ENCODE assay signal across 20 cellular contexts in the genomic region with DNA sequence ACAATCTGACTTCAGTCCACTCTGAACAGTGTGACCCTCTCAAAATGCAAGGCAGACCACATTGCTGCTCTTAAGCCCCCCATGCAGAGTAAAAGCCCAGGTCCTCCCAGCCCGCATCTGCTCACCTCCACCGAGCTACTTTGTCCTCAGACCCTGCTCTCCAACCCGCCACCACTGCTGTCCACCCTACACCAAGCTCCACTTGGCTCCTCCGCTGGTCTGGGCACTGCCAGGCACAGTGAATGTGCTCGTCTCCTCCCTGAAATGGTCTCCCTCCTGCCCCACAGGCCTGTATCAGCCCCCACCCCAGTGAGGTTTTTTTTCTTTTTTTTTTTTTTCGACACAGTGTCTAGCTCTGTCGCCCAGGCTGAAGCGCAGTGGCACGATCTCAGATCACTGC.
DNase-seq lines count a peak whose midpoint lies in the region; ATAC-seq and TF ChIP-seq lines count a peak whose summit lies in the region.
"Had no signal": no experiment of that assay in that cellular context is flagged by ENCODE, and none has a peak within 500 bp of the region (broad histone marks: within the 10 kb centered on the region; RNA-seq: fewer than 3 reads in every experiment).

No MANE protein-coding gene starts in this region.

- ATAC-seq in HG02973 (IDR thresholded peaks at IDR 0.05; ENCODE audit: unreplicated experiment), result no peak
- ATAC-seq: activated T-helper 17 cell treated with anti-CD3 and anti-CD28 coated beads, Interleukin-2, amount 50 U/mL, for 72 hours; foreskin keratinocyte; psoas muscle; SK-N-SH treated with all-trans-retinoic acid at 6 μM for 48 hours had no signal

- H3K27me3 Mint-ChIP-seq in CD14-positive monocyte (ENCODE audit: low read depth in 3 of 3), result peaks cover 0 to 3% (median 2%) of the 10 kb centered on the region in 3 donors
- no peaks in the 10 kb centered on the region for H3K27me3 Mint-ChIP-seq in IgD-negative memory B cell
- no peaks in the 10 kb centered on the region for H3K27me3 Mint-ChIP-seq in activated CD4-positive, alpha-beta memory T cell treated with anti-CD3 and anti-CD28 coated beads for 36 hours
- H3K27me3 Mint-ChIP-seq: activated T-helper 17 cell treated with anti-CD3 and anti-CD28 coated beads, Interleukin-2, amount 50 U/mL, for 72 hours; type B pancreatic cell had no signal

- TF ChIP-seq EP300 in esophagus muscularis mucosa (IDR thresholded peaks at IDR 0.05), result no peak
- TF ChIP-seq EP300 in sigmoid colon (IDR thresholded peaks at IDR 0.05), result no peak

- no peak overlapping the region for H2AFZ ChIP-seq in hepatocyte

- H3K27ac Mint-ChIP-seq in CD14-positive monocyte (peak overlapping the region in 6 of 7 donors; percentile 60 to 85 (median 79)), IgD-negative memory B cell (peak overlapping the region; percentile 58 to 85 (median 63))
- H3K27ac Mint-ChIP-seq in activated CD4-positive, alpha-beta memory T cell treated with anti-CD3 and anti-CD28 coated beads for 36 hours, result no peak overlapping the region
- H3K27ac Mint-ChIP-seq: activated T-helper 17 cell treated with anti-CD3 and anti-CD28 coated beads, Interleukin-2, amount 50 U/mL, for 72 hours; type B pancreatic cell had no signal

- H3K4me3 Mint-ChIP-seq in CD14-positive monocyte (no peak overlapping the region), IgD-negative memory B cell (peak overlapping the region in 1 of 4 donors; percentile 51)
- H3K4me3 Mint-ChIP-seq in activated CD4-positive, alpha-beta memory T cell treated with anti-CD3 and anti-CD28 coated beads for 36 hours, result no peak overlapping the region
- H3K4me3 Mint-ChIP-seq: activated T-helper 17 cell treated with anti-CD3 and anti-CD28 coated beads, Interleukin-2, amount 50 U/mL, for 72 hours; type B pancreatic cell had no signal

- no peaks in the 10 kb centered on the region for H3K9me2 ChIP-seq in hepatocyte (replicated peaks; ENCODE audit: insufficient read depth)

- peaks cover 90% of the 10 kb centered on the region for H3K79me2 ChIP-seq in hepatocyte

- H3K36me3 Mint-ChIP-seq in CD14-positive monocyte (peaks cover 26 to 27% of the 10 kb centered on the region in 2 donors), IgD-negative memory B cell (peaks cover 5% of the 10 kb centered on the region)
- H3K36me3 Mint-ChIP-seq in activated CD4-positive, alpha-beta memory T cell treated with anti-CD3 and anti-CD28 coated beads for 36 hours, result no peaks in the 10 kb centered on the region

- 90% methylated on average over 9 of the region's 9 CpGs for WGBS in esophagus muscularis mucosa
- 95 to 96% methylated on average over 9 of the region's 9 CpGs for WGBS in sigmoid colon, 2 donors
- WGBS in hepatocyte (ENCODE audit: low lambda C conversion rate, missing lambda C conversion rate), result 94% methylated on average over 9 of the region's 9 CpGs

- peak overlapping the region; percentile 94 to 97 (median 96) for H3K27ac ChIP-seq in esophagus muscularis mucosa (replicated peaks in 1 of 4)
- H3K27ac ChIP-seq in sigmoid colon, result peak overlapping the region in 3 of 4 donors; percentile 88 to 94 (median 92)
- no peak overlapping the region for H3K27ac ChIP-seq in hepatocyte
- H3K27ac ChIP-seq: foreskin keratinocyte, psoas muscle had no signal

- TF ChIP-seq POLR2A in esophagus muscularis mucosa (IDR thresholded peaks at IDR 0.05; ENCODE audit: low read depth) (no peak), sigmoid colon (IDR thresholded peaks at IDR 0.05) (no peak)

- intact Hi-C loops in CD14-positive monocyte (cut with micrococcal nuclease), result loop anchor here in 1 of 2 donors (5.0 kb wide), 2 partner anchors 37 to 38 kb away; no protein-coding TSS in a partner anchor
- intact Hi-C loops in esophagus muscularis mucosa (cut with DNase I), result no loop called here
- intact Hi-C loops in sigmoid colon (cut with DNase I), result no loop called here
- intact Hi-C loops in activated CD4-positive, alpha-beta memory T cell treated with anti-CD3 and anti-CD28 coated beads for 36 hours (cut with micrococcal nuclease), result no loop called here

- no peaks in the 10 kb centered on the region for H3K27me3 ChIP-seq in esophagus muscularis mucosa
- H3K27me3 ChIP-seq in sigmoid colon, result no peaks in the 10 kb centered on the region
- H3K27me3 ChIP-seq in hepatocyte, result no peaks in the 10 kb centered on the region
- H3K27me3 ChIP-seq: dorsolateral prefrontal cortex, foreskin keratinocyte had no signal

- DNase-seq in CD14-positive monocyte (ENCODE audit: low spot score), result no peak
- no peak for DNase-seq in esophagus muscularis mucosa (ENCODE audit: extremely low spot score)
- peak; percentile 59 for DNase-seq in sigmoid colon
- no peak for DNase-seq in GM19240 (ENCODE audit: insufficient read length, low spot score)
- DNase-seq in activated CD4-positive, alpha-beta memory T cell treated with anti-CD3 and anti-CD28 coated beads for 36 hours, result no peak
- DNase-seq in hepatocyte (ENCODE audit: low spot score), result no peak
- DNase-seq: activated CD4-positive, alpha-beta T cell treated with anti-CD3 and anti-CD28 coated beads for 1 hour; dorsolateral prefrontal cortex; EL; foreskin keratinocyte; hypothalamus; NCI-H526; psoas muscle; T1000 had no signal

- H3K4me1 Mint-ChIP-seq in CD14-positive monocyte (peaks cover 77% of the 10 kb centered on the region), IgD-negative memory B cell (peaks cover 35 to 49% (median 37%) of the 10 kb centered on the region in 3 donors)
- H3K4me1 Mint-ChIP-seq in activated CD4-positive, alpha-beta memory T cell treated with anti-CD3 and anti-CD28 coated beads for 36 hours (ENCODE audit: low read depth), result peaks cover 30% of the 10 kb centered on the region

- H3K4me3 ChIP-seq in esophagus muscularis mucosa, result no peak overlapping the region
- H3K4me3 ChIP-seq in sigmoid colon, result no peak overlapping the region
- H3K4me3 ChIP-seq in hepatocyte, result no peak overlapping the region
- H3K4me3 ChIP-seq: dorsolateral prefrontal cortex, psoas muscle, skin epidermis had no signal

- POLR2A ChIA-PET in activated CD4-positive, alpha-beta memory T cell treated with anti-CD3 and anti-CD28 coated beads for 36 hours (lab: Charles Lee), result no interaction called here

- TF ChIP-seq CTCF in CD14-positive monocyte (IDR thresholded peaks at IDR 0.05) (no peak), esophagus muscularis mucosa (IDR thresholded peaks at IDR 0.05) (no peak), sigmoid colon (IDR thresholded peaks at IDR 0.05) (no peak), hepatocyte (IDR thresholded peaks at IDR 0.05; ENCODE audit: poor library complexity) (no peak)

- CTCF ChIA-PET in activated CD4-positive, alpha-beta memory T cell treated with anti-CD3 and anti-CD28 coated beads for 36 hours (lab: Charles Lee), result no interaction called here

- H3K4me2 ChIP-seq in hepatocyte, result no peak overlapping the region

- no peaks in the 10 kb centered on the region for H3K9me3 ChIP-seq in esophagus muscularis mucosa
- no peaks in the 10 kb centered on the region for H3K9me3 ChIP-seq in sigmoid colon
- H3K9me3 ChIP-seq in hepatocyte (ENCODE audit: low read depth), result no peaks in the 10 kb centered on the region
- H3K9me3 ChIP-seq: psoas muscle had no signal

- H3K36me3 ChIP-seq in esophagus muscularis mucosa, result no peaks in the 10 kb centered on the region
- H3K36me3 ChIP-seq in sigmoid colon, result no peaks in the 10 kb centered on the region
- H3K36me3 ChIP-seq in hepatocyte (replicated peaks; ENCODE audit: insufficient read depth, low read depth), result no peaks in the 10 kb centered on the region

- peaks cover 0 to 2% (median 0%) of the 10 kb centered on the region in 7 donors for H3K9me3 Mint-ChIP-seq in CD14-positive monocyte
- no peaks in the 10 kb centered on the region for H3K9me3 Mint-ChIP-seq in IgD-negative memory B cell
- H3K9me3 Mint-ChIP-seq in activated CD4-positive, alpha-beta memory T cell treated with anti-CD3 and anti-CD28 coated beads for 36 hours, result no peaks in the 10 kb centered on the region
- H3K9me3 Mint-ChIP-seq: activated T-helper 17 cell treated with anti-CD3 and anti-CD28 coated beads, Interleukin-2, amount 50 U/mL, for 72 hours; type B pancreatic cell had no signal

- peaks cover 43% of the 10 kb centered on the region for H4K20me1 ChIP-seq in hepatocyte (ENCODE audit: insufficient read depth, poor library complexity, severe bottlenecking)

- H3K4me1 ChIP-seq in esophagus muscularis mucosa, result peaks cover 90 to 98% (median 98%) of the 10 kb centered on the region in 4 donors
- peaks cover 0 to 92% (median 82%) of the 10 kb centered on the region in 4 donors for H3K4me1 ChIP-seq in sigmoid colon
- peaks cover 39% of the 10 kb centered on the region for H3K4me1 ChIP-seq in hepatocyte (ENCODE audit: insufficient read depth)
